Comparison of ENCODE assay signal across 1 cellular context in genomic region chr7:148849393-148850098, GRCh38.
A peak's percentile ranks its signal among the peaks of the same experiment; 100 is the strongest.
TF ChIP-seq lines count a peak whose summit lies in the region.

No MANE protein-coding gene starts in this region.

TF ChIP-seq in K562, 482 proteins besides CTCF, POLR2A, EP300 and RAD21 (continued from another document and continues in another):
- no peak for TF ChIP-seq ZNF318 (IDR thresholded peaks at IDR 0.05; ENCODE audit: borderline replicate concordance in 1 of 2, low read depth in 1 of 2)
- no peak for TF ChIP-seq ZBTB43 (CRISPR knock-in tag; IDR thresholded peaks at IDR 0.05)
- TF ChIP-seq DPF2 (IDR thresholded peaks at IDR 0.05) = peak; percentile 58; the same call in 1 of the 2 replicates
- peak; percentile 91 for TF ChIP-seq HMBOX1 (IDR thresholded peaks at IDR 0.05)
- no peak for TF ChIP-seq POLR2B (IDR thresholded peaks at IDR 0.05; ENCODE audit: low read depth, partially characterized antibody)
- TF ChIP-seq IRF2 (CRISPR knock-in tag; IDR thresholded peaks at IDR 0.05) = no peak
- TF ChIP-seq RBM15 (IDR thresholded peaks at IDR 0.05; ENCODE audit: insufficient read depth, low read length) = no peak
- TF ChIP-seq ZNF592 (IDR thresholded peaks at IDR 0.05) = no peak
- 0 out of 2 replicates have a peak, but pooled peaks have one; percentile 8 for TF ChIP-seq CEBPG (CRISPR knock-in tag; IDR thresholded peaks at IDR 0.05)
- peak in 1 of 2 experiments; percentile 66; a peak in 2 of 4 replicates for TF ChIP-seq CEBPG (tag; conservative IDR thresholded peaks at IDR 0.05 in 1 of 2, IDR thresholded peaks at IDR 0.05 in 1 of 2)
- TF ChIP-seq SIX5 (IDR thresholded peaks at IDR 0.05; ENCODE audit: borderline replicate concordance in 1 of 2, insufficient read depth in 1 of 2, low read depth in 1 of 2, low read length in 2 of 2) = no peak
- TF ChIP-seq HDGF (IDR thresholded peaks at IDR 0.05) = no peak
- TF ChIP-seq ZNF12 (CRISPR knock-in tag; IDR thresholded peaks at IDR 0.05) = no peak
- no peak for TF ChIP-seq ZNF134 (CRISPR knock-in tag; conservative IDR thresholded peaks at IDR 0.05)
- TF ChIP-seq ATF7 (IDR thresholded peaks at IDR 0.05) = 0 out of 2 replicates have a peak, but pooled peaks have one; percentile 9
- TF ChIP-seq ATF3 (IDR thresholded peaks at IDR 0.05) = no peak
- no peak for TF ChIP-seq ATF3 (CRISPR knock-in tag; conservative IDR thresholded peaks at IDR 0.05)
- TF ChIP-seq TCF7 (IDR thresholded peaks at IDR 0.05; ENCODE audit: borderline replicate concordance) = no peak
- no peak for TF ChIP-seq KAT2B (IDR thresholded peaks at IDR 0.05; ENCODE audit: low read depth, low read length)
- no peak for TF ChIP-seq HINFP (tag; conservative IDR thresholded peaks at IDR 0.05; ENCODE audit: low read depth)
- TF ChIP-seq AFF4 (CRISPR knock-in tag; IDR thresholded peaks at IDR 0.05) = 0 out of 2 replicates have a peak, but pooled peaks have one; percentile 42
- no peak for TF ChIP-seq STAG1 (CRISPR knock-in tag; IDR thresholded peaks at IDR 0.05; ENCODE audit: borderline replicate concordance)
- 0 out of 2 replicates have a peak, but pooled peaks have one; percentile 37 for TF ChIP-seq HES1 (IDR thresholded peaks at IDR 0.05; ENCODE audit: low read depth)
- no peak for TF ChIP-seq BDP1 (IDR thresholded peaks at IDR 0.05; ENCODE audit: insufficient read depth, insufficient read length)
- 0 out of 2 replicates have a peak, but pooled peaks have one; percentile 5 for TF ChIP-seq NFIC (IDR thresholded peaks at IDR 0.05)
- no peak for TF ChIP-seq XRCC4 (IDR thresholded peaks at IDR 0.05; ENCODE audit: extremely low read depth, insufficient read depth, insufficient read length)
- TF ChIP-seq MAFG (tag; conservative IDR thresholded peaks at IDR 0.05) = no peak; the same call in 1 of the 2 replicates
- no peak for TF ChIP-seq SAP30 (IDR thresholded peaks at IDR 0.05; ENCODE audit: borderline replicate concordance, insufficient read depth, low read depth, low read length, poor library complexity, severe bottlenecking)
- TF ChIP-seq RBM34 (IDR thresholded peaks at IDR 0.05; ENCODE audit: borderline replicate concordance, insufficient read depth, low read length) = no peak
- no peak for TF ChIP-seq THRAP3 (IDR thresholded peaks at IDR 0.05; ENCODE audit: borderline replicate concordance)
- TF ChIP-seq SOX6 (IDR thresholded peaks at IDR 0.05) = 0 out of 2 replicates have a peak, but pooled peaks have one; percentile 8
- TF ChIP-seq CREB3L1 (IDR thresholded peaks at IDR 0.05; ENCODE audit: borderline replicate concordance, low read depth) = no peak
- peak; percentile 40; the same call in 1 of the 2 replicates for TF ChIP-seq KAT7 (CRISPR knock-in tag; IDR thresholded peaks at IDR 0.05; ENCODE audit: borderline replicate concordance)
